ENCODE assay signal across 21 cellular contexts in the genomic region with DNA sequence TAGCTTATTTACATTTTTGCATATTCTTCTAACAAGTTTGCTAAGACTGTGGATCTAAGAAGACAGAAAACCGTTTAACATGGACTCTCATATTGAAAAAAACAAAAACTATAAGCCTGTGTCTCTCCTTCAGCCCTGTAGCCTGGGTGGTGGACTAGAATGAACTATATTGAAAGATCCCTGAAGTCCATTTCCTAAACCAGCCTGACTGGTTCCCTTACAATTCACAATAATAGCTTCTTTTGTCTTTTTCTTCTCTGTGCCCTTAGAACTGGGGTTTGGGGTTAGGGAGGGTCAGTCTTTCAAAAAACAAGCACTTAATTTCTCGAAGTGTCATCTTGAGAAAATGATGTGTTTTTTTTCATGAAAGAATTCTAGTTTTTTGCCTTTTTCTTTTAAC. TPM values are rescaled to one million over a fixed set of nuclear protein-coding genes. Genes with fewer than 3 reads are reported as not detected.
DNase-seq lines count a peak whose midpoint lies in the region; ATAC-seq and TF ChIP-seq lines count a peak whose summit lies in the region.
"Had no signal": no experiment of that assay in that cellular context is flagged by ENCODE, and none has a peak within 500 bp of the region (broad histone marks: within the 10 kb centered on the region; RNA-seq: fewer than 3 reads in every experiment).

No MANE protein-coding gene starts in this region.

- no peak overlapping the region for H3K27ac ChIP-seq in GM23338 (ENCODE audit: low read depth)
- H3K27ac ChIP-seq: BLaER1, GM23248 had no signal

- no peaks in the 10 kb centered on the region for H4K20me1 ChIP-seq in GM23338 (replicated peaks; ENCODE audit: insufficient read depth)
- H4K20me1 ChIP-seq: BLaER1 had no signal

- no peaks in the 10 kb centered on the region for H3K4me1 ChIP-seq in GM23338 (ENCODE audit: insufficient read depth)
- H3K4me1 ChIP-seq: BLaER1, HAP-1 had no signal

- peaks cover 9% of the 10 kb centered on the region; the same call in 1 of the 2 replicates for H3K36me3 ChIP-seq in GM23338 (ENCODE audit: insufficient read depth)
- H3K36me3 ChIP-seq: HAP-1, MG63 had no signal

- H3K27ac Mint-ChIP-seq in GM23338 (no peak overlapping the region), mesothelial cell of epicardium (peak overlapping the region; percentile 16)
- H3K27ac Mint-ChIP-seq: CD4-positive, alpha-beta T cell had no signal

- H3K4me3 Mint-ChIP-seq in GM23338 (no peak overlapping the region), mesothelial cell of epicardium (no peak overlapping the region)
- H3K4me3 Mint-ChIP-seq: CD4-positive, alpha-beta T cell had no signal

- no peak overlapping the region for H3K4me2 ChIP-seq in GM23338
- H3K4me2 ChIP-seq: BLaER1 had no signal

- no peak overlapping the region for H2AFZ ChIP-seq in GM23338
- H2AFZ ChIP-seq: GM23248 had no signal

- H3K27me3 Mint-ChIP-seq in GM23338 (ENCODE audit: insufficient read depth, low read depth, poor library complexity) (no peaks in the 10 kb centered on the region), mesothelial cell of epicardium (ENCODE audit: low read depth) (no peaks in the 10 kb centered on the region)
- H3K27me3 Mint-ChIP-seq: CD4-positive, alpha-beta T cell had no signal

- TF ChIP-seq CTCF in GM23338 (conservative IDR thresholded peaks at IDR 0.05; ENCODE audit: low read depth in 2 of 2) (no peak), epithelial cell of esophagus (IDR thresholded peaks at IDR 0.05; ENCODE audit: insufficient read depth, low read depth, low read length, missing control alignments) (no peak), mesothelial cell of epicardium (IDR thresholded peaks at IDR 0.05; ENCODE audit: unreplicated experiment) (no peak)

- H3K4me3 ChIP-seq in GM23338: no peak overlapping the region
- H3K4me3 ChIP-seq in epithelial cell of esophagus (ENCODE audit: low read length): no peak overlapping the region
- H3K4me3 ChIP-seq: BLaER1, GM23248, HAP-1, MG63 had no signal

- H3K27me3 ChIP-seq in GM23338 (ENCODE audit: insufficient read depth): no peaks in the 10 kb centered on the region
- H3K27me3 ChIP-seq: BLaER1, MG63 had no signal

- peaks cover 8% of the 10 kb centered on the region for H3K4me1 Mint-ChIP-seq in GM23338
- peaks cover 8% of the 10 kb centered on the region for H3K4me1 Mint-ChIP-seq in mesothelial cell of epicardium

- no peaks in the 10 kb centered on the region for H3K9me2 ChIP-seq in GM23338 (ENCODE audit: insufficient read depth)

- H3K79me2 ChIP-seq in GM23338 (replicated peaks; ENCODE audit: insufficient read depth): peaks cover 15% of the 10 kb centered on the region

- ATAC-seq in GM23338 (peak; percentile 77), GM21390 (IDR thresholded peaks at IDR 0.05; ENCODE audit: unreplicated experiment) (no peak)
- ATAC-seq: Right ventricle myocardium inferior had no signal

- peaks cover 26% of the 10 kb centered on the region; the same call in 2 of the 3 replicates for H3K9me3 Mint-ChIP-seq in GM23338
- peaks cover 27% of the 10 kb centered on the region for H3K9me3 Mint-ChIP-seq in mesothelial cell of epicardium

- H3F3A ChIP-seq in GM23338 (replicated peaks; ENCODE audit: low read depth): no peaks in the 10 kb centered on the region

- H3K36me3 Mint-ChIP-seq in GM23338 (ENCODE audit: low read depth): peaks cover 35% of the 10 kb centered on the region
- peaks cover 37% of the 10 kb centered on the region for H3K36me3 Mint-ChIP-seq in mesothelial cell of epicardium

- peak; percentile 28 for DNase-seq in GM23338 (ENCODE audit: low spot score)
- DNase-seq in HT-29 (ENCODE audit: low spot score): peak; percentile 82
- DNase-seq in epithelial cell of esophagus (ENCODE audit: low read depth): peak; percentile 25
- DNase-seq in mesothelial cell of epicardium (ENCODE audit: low spot score in 2 of 2, unreplicated experiment in 2 of 2): no peak
- DNase-seq in SK-N-DZ (ENCODE audit: low spot score): no peak
- DNase-seq in SHP77 (lab: John Stamatoyannopoulos, UW): no peak
- DNase-seq: ACHN; CD4-positive, alpha-beta T cell; COR-L47; DMS 273 treated with DMSO at 0.1 percent for 48 hours; GM23248; Karpas-422; MG63; NCI-H187; NCI-H2107; NCI-H2227 treated with DMSO at 0.1 percent for 48 hours; NCI-H510A had no signal

TF ChIP-seq in GM23338, 12 proteins besides CTCF, POLR2A, EP300 and RAD21 (continues in another document):
- TF ChIP-seq ZNF331 (CRISPR knock-in tag; IDR thresholded peaks at IDR 0.05; ENCODE audit: low read depth): no peak
- TF ChIP-seq, protein P1, sequence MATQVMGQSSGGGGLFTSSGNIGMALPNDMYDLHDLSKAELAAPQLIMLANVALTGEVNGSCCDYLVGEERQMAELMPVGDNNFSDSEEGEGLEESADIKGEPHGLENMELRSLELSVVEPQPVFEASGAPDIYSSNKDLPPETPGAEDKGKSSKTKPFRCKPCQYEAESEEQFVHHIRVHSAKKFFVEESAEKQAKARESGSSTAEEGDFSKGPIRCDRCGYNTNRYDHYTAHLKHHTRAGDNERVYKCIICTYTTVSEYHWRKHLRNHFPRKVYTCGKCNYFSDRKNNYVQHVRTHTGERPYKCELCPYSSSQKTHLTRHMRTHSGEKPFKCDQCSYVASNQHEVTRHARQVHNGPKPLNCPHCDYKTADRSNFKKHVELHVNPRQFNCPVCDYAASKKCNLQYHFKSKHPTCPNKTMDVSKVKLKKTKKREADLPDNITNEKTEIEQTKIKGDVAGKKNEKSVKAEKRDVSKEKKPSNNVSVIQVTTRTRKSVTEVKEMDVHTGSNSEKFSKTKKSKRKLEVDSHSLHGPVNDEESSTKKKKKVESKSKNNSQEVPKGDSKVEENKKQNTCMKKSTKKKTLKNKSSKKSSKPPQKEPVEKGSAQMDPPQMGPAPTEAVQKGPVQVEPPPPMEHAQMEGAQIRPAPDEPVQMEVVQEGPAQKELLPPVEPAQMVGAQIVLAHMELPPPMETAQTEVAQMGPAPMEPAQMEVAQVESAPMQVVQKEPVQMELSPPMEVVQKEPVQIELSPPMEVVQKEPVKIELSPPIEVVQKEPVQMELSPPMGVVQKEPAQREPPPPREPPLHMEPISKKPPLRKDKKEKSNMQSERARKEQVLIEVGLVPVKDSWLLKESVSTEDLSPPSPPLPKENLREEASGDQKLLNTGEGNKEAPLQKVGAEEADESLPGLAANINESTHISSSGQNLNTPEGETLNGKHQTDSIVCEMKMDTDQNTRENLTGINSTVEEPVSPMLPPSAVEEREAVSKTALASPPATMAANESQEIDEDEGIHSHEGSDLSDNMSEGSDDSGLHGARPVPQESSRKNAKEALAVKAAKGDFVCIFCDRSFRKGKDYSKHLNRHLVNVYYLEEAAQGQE (IDR thresholded peaks at IDR 0.05; ENCODE audit: unreplicated experiment): no peak
- no peak for TF ChIP-seq NANOG (IDR thresholded peaks at IDR 0.05; ENCODE audit: borderline replicate concordance)
- no peak for TF ChIP-seq STAT1 (IDR thresholded peaks at IDR 0.05; ENCODE audit: unreplicated experiment)
- no peak for TF ChIP-seq JUNB (IDR thresholded peaks at IDR 0.05; ENCODE audit: unreplicated experiment)
- TF ChIP-seq CREB1 (CRISPR knock-in tag; IDR thresholded peaks at IDR 0.05; ENCODE audit: low read depth): no peak

RNA-seq across cellular contexts. Expression of gene GSTCD, which starts 59.0 kb away (rescaled TPM):
- 34.3 and 39.1 TPM in 2 replicates for total RNA-seq in GM23338 (2014; rRNA removed; shearing (Covaris generic))
- 7.9 and 11.3 TPM in 2 replicates for polyA plus RNA-seq in GM23338 (2016; fragmentation: Nextera tagmentation; extraction: Ambion mirVana)
- total RNA-seq in HT-29 (2014; rRNA removed; shearing (Covaris generic)): 12.0 and 25.4 TPM in 2 replicates
- 20.1 to 20.5 TPM (median 20.3 TPM) in 3 replicates for total RNA-seq in mesothelial cell of epicardium
- 14.9 and 18.4 TPM in 2 replicates for polyA plus RNA-seq in SK-N-DZ (2014; cell fraction: cytosol; rRNA removed)
- polyA plus RNA-seq in SK-N-DZ (2014; cell fraction: nucleus; rRNA removed): 10.2 and 27.1 TPM in 2 replicates

RNA-seq across cellular contexts. Expression of gene INTS12, which starts 59.1 kb away (rescaled TPM):
- 9.4 and 12.6 TPM in 2 replicates for total RNA-seq in GM23338 (2014; rRNA removed; shearing (Covaris generic))
- 12.3 and 15.3 TPM in 2 replicates for polyA plus RNA-seq in GM23338 (2016; fragmentation: Nextera tagmentation; extraction: Ambion mirVana)
- 8.2 and 11.8 TPM in 2 replicates for total RNA-seq in HT-29 (2014; rRNA removed; shearing (Covaris generic))
- total RNA-seq in mesothelial cell of epicardium: 19.1 to 23.6 TPM (median 22.1 TPM) in 3 replicates
- 13.8 and 23.4 TPM in 2 replicates for polyA plus RNA-seq in SK-N-DZ (2014; cell fraction: cytosol; rRNA removed)
- polyA plus RNA-seq in SK-N-DZ (2014; cell fraction: nucleus; rRNA removed): 30.6 and 32.0 TPM in 2 replicates

Comparison
In these comparisons a context has a peak if more than half of its experiments do, and no peak if none do; other contexts are left out.
1. DNase-seq: peak in GM23338 (single experiment), HT-29 (single experiment) and epithelial cell of esophagus (single experiment); none in mesothelial cell of epicardium (0 of 2), SK-N-DZ (single experiment) and SHP77 (0 of 2).